Comparison of ENCODE assay signal across 18 cellular contexts in the genomic region with DNA sequence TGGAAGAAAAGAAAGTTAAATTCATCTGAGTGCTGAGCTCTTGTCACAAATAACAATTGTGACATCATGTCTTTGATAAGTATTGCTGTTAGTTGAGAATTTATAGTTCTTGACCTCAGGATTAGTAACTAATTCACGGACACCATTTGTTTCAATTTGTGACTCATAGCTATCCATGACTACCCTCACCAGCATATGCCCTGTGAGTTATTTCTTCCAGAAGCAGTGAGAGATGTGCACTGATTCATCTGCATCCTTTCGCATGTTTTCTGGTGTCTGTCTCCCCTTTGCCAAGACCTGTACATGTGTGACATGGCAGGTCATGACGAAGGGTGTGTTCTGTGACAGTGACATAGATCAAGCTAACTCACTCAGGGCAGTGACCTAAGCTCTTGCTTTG.
DNase-seq lines count a peak whose midpoint lies in the region; ATAC-seq lines count a peak whose summit lies in the region.
"Had no signal": no experiment of that assay in that cellular context is flagged by ENCODE, and none has a peak within 500 bp of the region (broad histone marks: within the 10 kb centered on the region; RNA-seq: fewer than 3 reads in every experiment).

No MANE protein-coding gene starts in this region.

- peak; percentile 22 for DNase-seq in A172 (ENCODE audit: low spot score)
- DNase-seq in GM03348 (ENCODE audit: low spot score): peak; percentile 48
- DNase-seq in fibroblast of the conjunctiva (ENCODE audit: low read depth): peak; percentile 26
- no peak for DNase-seq in NCI-H1092 treated with DMSO at 0.1 percent for 48 hours (lab: John Stamatoyannopoulos, UW)
- DNase-seq in activated CD8-positive, alpha-beta memory T cell treated with anti-CD3 and anti-CD28 coated beads for 24 hours: no peak
- DNase-seq in occipital lobe (lab: John Stamatoyannopoulos, UW): no peak
- DNase-seq: activated CD8-positive, alpha-beta memory T cell treated with anti-CD3 and anti-CD28 coated beads, Interleukin-2, amount 50 U/mL, for 4 hours; colonic mucosa; DMS79; KG1; NCI-H1694; NCI-H69; SHP77 treated with DMSO at 0.1 percent for 48 hours; stimulated activated naive CD4-positive, alpha-beta T cell treated with Interleukin-2 at 50 U/mL for 16 hours had no signal

- peak; percentile 89 for ATAC-seq in activated T-helper 17 cell treated with anti-CD3 and anti-CD28 coated beads, Interleukin-2, amount 50 U/mL, for 72 hours (replicated peaks)
- no peak for ATAC-seq in GM21825 (IDR thresholded peaks at IDR 0.05; ENCODE audit: unreplicated experiment)
- ATAC-seq: GM12878 had no signal

- no peaks in the 10 kb centered on the region for H3K9me3 Mint-ChIP-seq in activated T-helper 17 cell treated with anti-CD3 and anti-CD28 coated beads, Interleukin-2, amount 50 U/mL, for 72 hours
- H3K9me3 Mint-ChIP-seq: activated naive CD4-positive, alpha-beta T cell treated with anti-CD3 and anti-CD28 coated beads, Interleukin-2, amount 50 U/mL, for 24 hours had no signal

- no peaks in the 10 kb centered on the region for H3K4me1 Mint-ChIP-seq in activated T-helper 17 cell treated with anti-CD3 and anti-CD28 coated beads, Interleukin-2, amount 50 U/mL, for 72 hours
- H3K4me1 Mint-ChIP-seq: activated naive CD4-positive, alpha-beta T cell treated with anti-CD3 and anti-CD28 coated beads, Interleukin-2, amount 50 U/mL, for 24 hours had no signal

- H3K27me3 Mint-ChIP-seq in activated T-helper 17 cell treated with anti-CD3 and anti-CD28 coated beads, Interleukin-2, amount 50 U/mL, for 72 hours: peaks cover 28% of the 10 kb centered on the region

- no peaks in the 10 kb centered on the region for H3K36me3 Mint-ChIP-seq in activated T-helper 17 cell treated with anti-CD3 and anti-CD28 coated beads, Interleukin-2, amount 50 U/mL, for 72 hours (ENCODE audit: low read depth)
- H3K36me3 Mint-ChIP-seq: activated naive CD4-positive, alpha-beta T cell treated with anti-CD3 and anti-CD28 coated beads, Interleukin-2, amount 50 U/mL, for 24 hours had no signal

- H3K27ac Mint-ChIP-seq in activated T-helper 17 cell treated with anti-CD3 and anti-CD28 coated beads, Interleukin-2, amount 50 U/mL, for 72 hours: no peak overlapping the region
- H3K27ac Mint-ChIP-seq: activated naive CD4-positive, alpha-beta T cell treated with anti-CD3 and anti-CD28 coated beads, Interleukin-2, amount 50 U/mL, for 24 hours had no signal

- H3K4me3 Mint-ChIP-seq in activated T-helper 17 cell treated with anti-CD3 and anti-CD28 coated beads, Interleukin-2, amount 50 U/mL, for 72 hours: no peak overlapping the region
- H3K4me3 Mint-ChIP-seq: activated naive CD4-positive, alpha-beta T cell treated with anti-CD3 and anti-CD28 coated beads, Interleukin-2, amount 50 U/mL, for 24 hours had no signal

Comparison
In these comparisons a context has a peak if more than half of its experiments do, and no peak if none do; other contexts are left out.
1. DNase-seq: peak in A172 (single experiment), GM03348 (single experiment) and fibroblast of the conjunctiva (single experiment); none in NCI-H1092 treated with DMSO at 0.1 percent for 48 hours (single experiment), activated CD8-positive, alpha-beta memory T cell treated with anti-CD3 and anti-CD28 coated beads for 24 hours (single experiment) and occipital lobe (single experiment).